ENCODE assay signal across 1 cellular context in the genomic region with DNA sequence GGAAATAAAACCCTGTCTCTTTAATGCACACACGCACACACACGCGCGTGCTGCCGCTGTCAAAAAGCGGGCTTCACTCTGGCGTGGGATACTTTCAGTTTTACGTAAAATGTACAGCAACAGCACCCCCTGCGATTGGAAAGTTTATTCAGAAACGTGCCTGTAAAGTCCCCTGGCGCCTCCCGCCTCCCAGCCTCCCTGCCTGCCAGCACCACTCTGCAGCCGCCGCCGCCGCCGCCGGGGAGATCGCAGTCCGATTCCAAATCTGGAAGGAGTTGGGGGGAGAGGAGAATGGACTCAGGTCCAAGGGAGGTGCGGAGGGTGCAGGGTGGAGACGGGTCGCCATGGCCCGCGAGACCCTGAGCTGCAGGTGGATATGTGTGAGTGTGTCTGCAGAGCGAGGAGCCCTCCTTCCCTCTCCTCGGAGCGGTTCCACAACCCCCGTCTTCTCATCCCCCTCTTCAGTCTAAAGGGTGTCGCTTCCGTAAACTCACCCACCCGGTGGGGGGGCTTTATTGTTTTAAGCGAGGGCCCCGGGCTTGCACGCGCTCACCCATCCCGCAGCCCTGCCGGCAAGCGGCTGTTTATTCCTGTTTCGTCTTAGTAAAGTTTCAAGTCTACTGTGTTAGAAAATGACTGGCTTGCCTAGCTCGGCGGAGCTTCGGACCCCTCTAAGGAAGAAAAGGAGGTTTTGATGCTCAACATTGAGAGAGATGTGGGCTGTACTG.
TF ChIP-seq lines count a peak whose summit lies in the region.

No MANE protein-coding gene starts in this region.

TF ChIP-seq in K562, 482 proteins besides CTCF, POLR2A, EP300 and RAD21 (continued from another document):
- TF ChIP-seq, protein P1, sequence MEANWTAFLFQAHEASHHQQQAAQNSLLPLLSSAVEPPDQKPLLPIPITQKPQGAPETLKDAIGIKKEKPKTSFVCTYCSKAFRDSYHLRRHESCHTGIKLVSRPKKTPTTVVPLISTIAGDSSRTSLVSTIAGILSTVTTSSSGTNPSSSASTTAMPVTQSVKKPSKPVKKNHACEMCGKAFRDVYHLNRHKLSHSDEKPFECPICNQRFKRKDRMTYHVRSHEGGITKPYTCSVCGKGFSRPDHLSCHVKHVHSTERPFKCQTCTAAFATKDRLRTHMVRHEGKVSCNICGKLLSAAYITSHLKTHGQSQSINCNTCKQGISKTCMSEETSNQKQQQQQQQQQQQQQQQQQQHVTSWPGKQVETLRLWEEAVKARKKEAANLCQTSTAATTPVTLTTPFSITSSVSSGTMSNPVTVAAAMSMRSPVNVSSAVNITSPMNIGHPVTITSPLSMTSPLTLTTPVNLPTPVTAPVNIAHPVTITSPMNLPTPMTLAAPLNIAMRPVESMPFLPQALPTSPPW (CRISPR knock-in tag; IDR thresholded peaks at IDR 0.05), result 0 out of 2 replicates have a peak, but pooled peaks have one; percentile 23
- TF ChIP-seq ZNF12 (CRISPR knock-in tag; IDR thresholded peaks at IDR 0.05), result no peak
- TF ChIP-seq IRF2 (CRISPR knock-in tag; IDR thresholded peaks at IDR 0.05), result no peak
- TF ChIP-seq CXXC5 (CRISPR knock-in tag; IDR thresholded peaks at IDR 0.05), result peak; percentile 36; the same call in 1 of the 2 replicates
- TF ChIP-seq, protein P2, sequence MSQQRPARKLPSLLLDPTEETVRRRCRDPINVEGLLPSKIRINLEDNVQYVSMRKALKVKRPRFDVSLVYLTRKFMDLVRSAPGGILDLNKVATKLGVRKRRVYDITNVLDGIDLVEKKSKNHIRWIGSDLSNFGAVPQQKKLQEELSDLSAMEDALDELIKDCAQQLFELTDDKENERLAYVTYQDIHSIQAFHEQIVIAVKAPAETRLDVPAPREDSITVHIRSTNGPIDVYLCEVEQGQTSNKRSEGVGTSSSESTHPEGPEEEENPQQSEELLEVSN (IDR thresholded peaks at IDR 0.05; ENCODE audit: borderline replicate concordance in 1 of 2, extremely low read depth in 1 of 2, insufficient read depth in 1 of 2, insufficient read length in 1 of 2, low read depth in 1 of 2, low read length in 1 of 2, poor library complexity in 1 of 2, severe bottlenecking in 1 of 2), result peak in 1 of 2 experiments; percentile 39
- TF ChIP-seq GATAD2B (IDR thresholded peaks at IDR 0.05; ENCODE audit: borderline replicate concordance), result no peak
- TF ChIP-seq RBM17 (IDR thresholded peaks at IDR 0.05; ENCODE audit: borderline replicate concordance, low read depth, low read length), result no peak
